ENCODE assay signal across 7 cellular contexts in the genomic region with DNA sequence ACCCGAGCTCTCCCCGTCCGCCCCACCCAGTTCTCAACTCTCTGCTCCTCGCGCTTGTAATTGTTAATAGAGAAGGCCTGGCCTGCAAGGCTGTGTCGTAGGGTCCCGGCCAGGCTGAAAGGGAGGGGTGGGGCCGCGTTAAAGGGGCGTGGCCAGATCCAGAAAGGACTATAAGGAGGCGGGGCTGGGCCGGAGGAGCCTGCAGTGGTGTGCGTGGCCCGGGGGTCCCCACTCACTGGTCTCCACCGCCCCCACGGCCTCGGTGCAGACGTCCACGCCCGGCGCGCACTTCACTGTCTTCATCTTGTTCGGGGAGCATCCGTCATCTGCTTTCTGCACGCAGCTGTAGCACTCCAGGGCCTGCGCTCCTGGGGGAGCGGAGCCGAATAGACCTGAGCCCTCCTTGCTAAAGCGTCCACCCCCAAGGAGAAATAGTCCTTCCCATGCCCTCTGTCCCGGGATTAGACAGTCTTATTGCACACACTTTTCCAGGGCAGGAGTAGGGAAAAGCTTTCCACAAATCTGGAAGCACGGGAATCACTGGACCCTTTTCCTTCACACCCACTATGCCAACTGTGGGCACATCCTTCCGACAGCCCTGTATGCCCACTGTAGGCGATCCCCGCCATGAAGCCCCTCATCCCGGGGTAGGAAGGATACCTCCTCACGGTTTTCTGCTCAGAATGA. TPM values are rescaled to one million over a fixed set of nuclear protein-coding genes. Genes with fewer than 3 reads are reported as not detected.
A peak's percentile ranks its signal among the peaks of the same experiment; 100 is the strongest.
DNase-seq lines count a peak whose midpoint lies in the region; ATAC-seq and TF ChIP-seq lines count a peak whose summit lies in the region.

No MANE protein-coding gene starts in this region.

- no peak for TF ChIP-seq CTCF in dorsolateral prefrontal cortex (IDR thresholded peaks at IDR 0.05 in 54 of 56, conservative IDR thresholded peaks at IDR 0.05 in 2 of 56; ENCODE audit: low read depth in 1 of 56, partially characterized antibody in 56 of 56)

- H3K4me3 Mint-ChIP-seq in stimulated activated naive CD8-positive, alpha-beta T cell treated with anti-CD3 and anti-CD28 coated beads, Interleukin-15, amount 100 ng/mL, for 72 hours = peak overlapping the region; percentile 86 to 91

- H3K27me3 ChIP-seq in dorsolateral prefrontal cortex = peaks cover 0 to 32% (median 0%) of the 10 kb centered on the region in 45 donors

- peak overlapping the region; percentile 88 to 96 for H3K27ac Mint-ChIP-seq in stimulated activated naive CD8-positive, alpha-beta T cell treated with anti-CD3 and anti-CD28 coated beads, Interleukin-15, amount 100 ng/mL, for 72 hours

- H3K9me3 ChIP-seq in mesodermal cell (ENCODE audit: control insufficient read depth, low read length) = no peaks in the 10 kb centered on the region

- H3K9me3 Mint-ChIP-seq in stimulated activated naive CD8-positive, alpha-beta T cell treated with anti-CD3 and anti-CD28 coated beads, Interleukin-15, amount 100 ng/mL, for 72 hours = no peaks in the 10 kb centered on the region

- H3K4me1 ChIP-seq in mesodermal cell (ENCODE audit: control insufficient read depth, insufficient read depth, low read length, poor library complexity, severe bottlenecking) = peaks cover 4% of the 10 kb centered on the region

- H3K36me3 ChIP-seq in mesodermal cell (ENCODE audit: control insufficient read depth, insufficient read depth, low read length) = no peaks in the 10 kb centered on the region

- intact Hi-C loops in dorsolateral prefrontal cortex (cut with DNase I) = no loop called here

- DNase-seq in dorsolateral prefrontal cortex = peak in 9 of 10 donors; percentile 41 to 71 (median 53)
- no peak for DNase-seq in stimulated activated naive CD8-positive, alpha-beta T cell treated with anti-CD3 and anti-CD28 coated beads, Interleukin-15, amount 100 ng/mL, for 72 hours
- no peak for DNase-seq in hepatic stellate cell (ENCODE audit: low spot score)

- H3K27me3 Mint-ChIP-seq in stimulated activated naive CD8-positive, alpha-beta T cell treated with anti-CD3 and anti-CD28 coated beads, Interleukin-15, amount 100 ng/mL, for 72 hours = no peaks in the 10 kb centered on the region

- WGBS in mesodermal cell (ENCODE audit: insufficient coverage in 2 of 2), 2 experiments = 11 to 28% methylated on average over 23 of the region's 36 CpGs

- ATAC-seq in GM19035 (IDR thresholded peaks at IDR 0.05; ENCODE audit: unreplicated experiment) (peak; percentile 38), HG02943 (IDR thresholded peaks at IDR 0.05; ENCODE audit: low read depth, unreplicated experiment) (peak; percentile 36), SK-N-SH treated with all-trans-retinoic acid at 6 μM for 48 hours (peak; percentile 74)
- ATAC-seq in stimulated activated naive CD8-positive, alpha-beta T cell treated with anti-CD3 and anti-CD28 coated beads, Interleukin-15, amount 100 ng/mL, for 72 hours = peak; percentile 63

- H3K27ac ChIP-seq in dorsolateral prefrontal cortex (peak overlapping the region in 53 of 59 donors; percentile 2 to 90 (median 78)), mesodermal cell (ENCODE audit: low read depth, low read length, severe bottlenecking) (peak overlapping the region; percentile 81)

- H3K4me1 Mint-ChIP-seq in stimulated activated naive CD8-positive, alpha-beta T cell treated with anti-CD3 and anti-CD28 coated beads, Interleukin-15, amount 100 ng/mL, for 72 hours = peaks cover 63% of the 10 kb centered on the region

- peak overlapping the region; percentile 47 to 87 (median 69) for H3K4me3 ChIP-seq in dorsolateral prefrontal cortex
- H3K4me3 ChIP-seq in mesodermal cell (ENCODE audit: extremely low read depth, insufficient read depth, low read length, poor library complexity, severe bottlenecking) = peak overlapping the region; percentile 56

TF ChIP-seq in SK-N-SH treated with all-trans-retinoic acid at 6 μM for 48 hours, 23 proteins besides CTCF, POLR2A, EP300 and RAD21:
- TF ChIP-seq RARB (CRISPR knock-in tag; IDR thresholded peaks at IDR 0.05) (no peak), ZFP3 (CRISPR knock-in tag; IDR thresholded peaks at IDR 0.05) (no peak), PPARA (CRISPR knock-in tag; IDR thresholded peaks at IDR 0.05; ENCODE audit: borderline replicate concordance) (no peak), SNAI2 (CRISPR knock-in tag; IDR thresholded peaks at IDR 0.05) (no peak)
TF ChIP-seq in SK-N-SH treated with all-trans-retinoic acid at 6 μM for 48 hours: peak in this region for 0.

RNA-seq across cellular contexts. Expression of gene LYPD3, which starts 1.2 kb away (rescaled TPM):
- total RNA-seq in dorsolateral prefrontal cortex = 1 to 10 TPM in 7 of 120 experiments, under 1 TPM in 63, not detected in 50; 0.26 to 2.0 (median 0.53) TPM
- 1.6 TPM for polyA plus RNA-seq in mesodermal cell (2013, experiment 1 of 2)
- polyA plus RNA-seq in mesodermal cell (2013, experiment 2 of 2) = 1.1 TPM

RNA-seq across cellular contexts. Expression of gene PHLDB3, which starts 40.3 kb away (rescaled TPM):
- total RNA-seq in dorsolateral prefrontal cortex = 10 to 100 TPM in 65 of 120 experiments, 1 to 10 TPM in 55; 4.6 to 20.8 (median 10.2) TPM
- 16.6 TPM for polyA plus RNA-seq in mesodermal cell (2013, experiment 1 of 2)
- 13.9 TPM for polyA plus RNA-seq in mesodermal cell (2013, experiment 2 of 2)

RNA-seq across cellular contexts. Expression of gene TEX101, which starts 49.5 kb away (rescaled TPM):
- total RNA-seq in dorsolateral prefrontal cortex = under 1 TPM in 9 of 120 experiments, not detected in 111; 0.43 to 0.82 (median 0.50) TPM
- not detected for polyA plus RNA-seq in mesodermal cell (2013, experiment 1 of 2)
- not detected for polyA plus RNA-seq in mesodermal cell (2013, experiment 2 of 2)

Comparison
In these comparisons a context has a peak if more than half of its experiments do, and no peak if none do; other contexts are left out.
1. DNase-seq: peak in dorsolateral prefrontal cortex (9 of 10); none in stimulated activated naive CD8-positive, alpha-beta T cell treated with anti-CD3 and anti-CD28 coated beads, Interleukin-15, amount 100 ng/mL, for 72 hours (0 of 2) and hepatic stellate cell (single experiment).
2. Peak in every context shown above with its lines, with median percentiles within 50 percentile points of each other: ATAC-seq.